In genomic region chr11:64271339-64272132, GRCh38 we compare ENCODE assay signal across 1 cellular context.
TF ChIP-seq lines count a peak whose summit lies in the region.

No MANE protein-coding gene starts in this region.

TF ChIP-seq in GM12878, 131 proteins besides CTCF, POLR2A, EP300 and RAD21 (continues in another document):
- TF ChIP-seq POLR2AphosphoS5 (IDR thresholded peaks at IDR 0.05; ENCODE audit: low read length) = peak; percentile 76
- no peak for TF ChIP-seq ATF3 (IDR thresholded peaks at IDR 0.05; ENCODE audit: borderline replicate concordance, extremely low read depth, low read depth, low read length)
- TF ChIP-seq NFYA (IDR thresholded peaks at IDR 0.05; ENCODE audit: borderline replicate concordance, low read depth, low read length) = no peak
- TF ChIP-seq SIN3A (IDR thresholded peaks at IDR 0.05; ENCODE audit: low read depth, low read length) = no peak
- peak; percentile 76 for TF ChIP-seq HCFC1 (IDR thresholded peaks at IDR 0.05; ENCODE audit: low read length)
- TF ChIP-seq PAX8 (IDR thresholded peaks at IDR 0.05) = no peak
- TF ChIP-seq ZZZ3 (IDR thresholded peaks at IDR 0.05; ENCODE audit: control insufficient read depth, insufficient read length, low read depth) = no peak
- no peak for TF ChIP-seq RFX5 (IDR thresholded peaks at IDR 0.05; ENCODE audit: low read depth, low read length)
- TF ChIP-seq, protein P1, sequence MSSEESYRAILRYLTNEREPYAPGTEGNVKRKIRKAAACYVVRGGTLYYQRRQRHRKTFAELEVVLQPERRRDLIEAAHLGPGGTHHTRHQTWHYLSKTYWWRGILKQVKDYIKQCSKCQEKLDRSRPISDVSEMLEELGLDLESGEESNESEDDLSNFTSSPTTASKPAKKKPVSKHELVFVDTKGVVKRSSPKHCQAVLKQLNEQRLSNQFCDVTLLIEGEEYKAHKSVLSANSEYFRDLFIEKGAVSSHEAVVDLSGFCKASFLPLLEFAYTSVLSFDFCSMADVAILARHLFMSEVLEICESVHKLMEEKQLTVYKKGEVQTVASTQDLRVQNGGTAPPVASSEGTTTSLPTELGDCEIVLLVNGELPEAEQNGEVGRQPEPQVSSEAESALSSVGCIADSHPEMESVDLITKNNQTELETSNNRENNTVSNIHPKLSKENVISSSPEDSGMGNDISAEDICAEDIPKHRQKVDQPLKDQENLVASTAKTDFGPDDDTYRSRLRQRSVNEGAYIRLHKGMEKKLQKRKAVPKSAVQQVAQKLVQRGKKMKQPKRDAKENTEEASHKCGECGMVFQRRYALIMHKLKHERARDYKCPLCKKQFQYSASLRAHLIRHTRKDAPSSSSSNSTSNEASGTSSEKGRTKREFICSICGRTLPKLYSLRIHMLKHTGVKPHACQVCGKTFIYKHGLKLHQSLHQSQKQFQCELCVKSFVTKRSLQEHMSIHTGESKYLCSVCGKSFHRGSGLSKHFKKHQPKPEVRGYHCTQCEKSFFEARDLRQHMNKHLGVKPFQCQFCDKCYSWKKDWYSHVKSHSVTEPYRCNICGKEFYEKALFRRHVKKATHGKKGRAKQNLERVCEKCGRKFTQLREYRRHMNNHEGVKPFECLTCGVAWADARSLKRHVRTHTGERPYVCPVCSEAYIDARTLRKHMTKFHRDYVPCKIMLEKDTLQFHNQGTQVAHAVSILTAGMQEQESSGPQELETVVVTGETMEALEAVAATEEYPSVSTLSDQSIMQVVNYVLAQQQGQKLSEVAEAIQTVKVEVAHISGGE (CRISPR knock-in tag; IDR thresholded peaks at IDR 0.05) = no peak
- TF ChIP-seq MLLT1 (IDR thresholded peaks at IDR 0.05) = no peak
- no peak for TF ChIP-seq CEBPB (IDR thresholded peaks at IDR 0.05; ENCODE audit: borderline replicate concordance in 1 of 2, low read depth in 2 of 2, low read length in 2 of 2)
- TF ChIP-seq ZNF384 (IDR thresholded peaks at IDR 0.05; ENCODE audit: borderline replicate concordance, low read depth, low read length) = no peak
- TF ChIP-seq MTA3 (IDR thresholded peaks at IDR 0.05; ENCODE audit: borderline replicate concordance, low read length) = no peak
- peak; percentile 40; the same call in 1 of the 2 replicates for TF ChIP-seq ZBTB40 (IDR thresholded peaks at IDR 0.05; ENCODE audit: borderline replicate concordance)
- TF ChIP-seq SMC3 (IDR thresholded peaks at IDR 0.05; ENCODE audit: borderline replicate concordance, low read length) = peak; percentile 23; the same call in 1 of the 2 replicates
- no peak for TF ChIP-seq REST (IDR thresholded peaks at IDR 0.05; ENCODE audit: low read depth, low read length)
- peak; percentile 7 to 14; a peak in 2 of 4 replicates for TF ChIP-seq IKZF2 (IDR thresholded peaks at IDR 0.05)
- TF ChIP-seq MEF2B (IDR thresholded peaks at IDR 0.05; ENCODE audit: partially characterized antibody, poor library complexity, severe bottlenecking) = peak; percentile 46
- TF ChIP-seq PAX5 (IDR thresholded peaks at IDR 0.05; ENCODE audit: borderline replicate concordance, low read depth, low read length) = no peak
- TF ChIP-seq IRF4 (IDR thresholded peaks at IDR 0.05; ENCODE audit: low read depth, low read length) = no peak
- peak; percentile 88 for TF ChIP-seq CREM (IDR thresholded peaks at IDR 0.05; ENCODE audit: low read depth)
- TF ChIP-seq, protein P2, sequence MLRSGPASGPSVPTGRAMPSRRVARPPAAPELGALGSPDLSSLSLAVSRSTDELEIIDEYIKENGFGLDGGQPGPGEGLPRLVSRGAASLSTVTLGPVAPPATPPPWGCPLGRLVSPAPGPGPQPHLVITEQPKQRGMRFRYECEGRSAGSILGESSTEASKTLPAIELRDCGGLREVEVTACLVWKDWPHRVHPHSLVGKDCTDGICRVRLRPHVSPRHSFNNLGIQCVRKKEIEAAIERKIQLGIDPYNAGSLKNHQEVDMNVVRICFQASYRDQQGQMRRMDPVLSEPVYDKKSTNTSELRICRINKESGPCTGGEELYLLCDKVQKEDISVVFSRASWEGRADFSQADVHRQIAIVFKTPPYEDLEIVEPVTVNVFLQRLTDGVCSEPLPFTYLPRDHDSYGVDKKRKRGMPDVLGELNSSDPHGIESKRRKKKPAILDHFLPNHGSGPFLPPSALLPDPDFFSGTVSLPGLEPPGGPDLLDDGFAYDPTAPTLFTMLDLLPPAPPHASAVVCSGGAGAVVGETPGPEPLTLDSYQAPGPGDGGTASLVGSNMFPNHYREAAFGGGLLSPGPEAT (IDR thresholded peaks at IDR 0.05; ENCODE audit: low read depth) = 0 out of 2 replicates have a peak, but pooled peaks have one; percentile 32
- peak; percentile 72 for TF ChIP-seq SIX5 (IDR thresholded peaks at IDR 0.05; ENCODE audit: low read depth, low read length, severe bottlenecking)
- no peak for TF ChIP-seq STAT3 (IDR thresholded peaks at IDR 0.05; ENCODE audit: low read depth, low read length)
- peak; percentile 64; the same call in 1 of the 2 replicates for TF ChIP-seq SMARCA5 (IDR thresholded peaks at IDR 0.05)
- TF ChIP-seq SMAD1 (IDR thresholded peaks at IDR 0.05; ENCODE audit: low read depth, partially characterized antibody) = no peak
- TF ChIP-seq NR2F1 (conservative IDR thresholded peaks at IDR 0.05) = no peak
- TF ChIP-seq CHD1 (IDR thresholded peaks at IDR 0.05; ENCODE audit: low read depth, low read length) = no peak
- peak; percentile 69; the same call in 1 of the 2 replicates for TF ChIP-seq ZNF207 (IDR thresholded peaks at IDR 0.05; ENCODE audit: borderline replicate concordance)
- no peak for TF ChIP-seq ZNF24 (IDR thresholded peaks at IDR 0.05)
- peak; percentile 72; the same call in 1 of the 2 replicates for TF ChIP-seq CREB1 (IDR thresholded peaks at IDR 0.05; ENCODE audit: low read depth)
- peak; percentile 23 to 51; a peak in 1 of 4 replicates for TF ChIP-seq BHLHE40 (IDR thresholded peaks at IDR 0.05; ENCODE audit: borderline replicate concordance in 1 of 2, low read depth in 2 of 2, low read length in 1 of 2)
- peak; percentile 73 for TF ChIP-seq YY1 (IDR thresholded peaks at IDR 0.05; ENCODE audit: low read depth, low read length)
- TF ChIP-seq FOS (IDR thresholded peaks at IDR 0.05; ENCODE audit: borderline replicate concordance, extremely low read depth, insufficient read length) = no peak
- 0 out of 2 replicates have a peak, but pooled peaks have one; percentile 32 for TF ChIP-seq RB1 (IDR thresholded peaks at IDR 0.05; ENCODE audit: borderline replicate concordance)
- 0 out of 2 replicates have a peak, but pooled peaks have one; percentile 8 for TF ChIP-seq SPI1 (IDR thresholded peaks at IDR 0.05; ENCODE audit: borderline replicate concordance, insufficient read depth, low read depth, low read length)
- TF ChIP-seq, protein P3, sequence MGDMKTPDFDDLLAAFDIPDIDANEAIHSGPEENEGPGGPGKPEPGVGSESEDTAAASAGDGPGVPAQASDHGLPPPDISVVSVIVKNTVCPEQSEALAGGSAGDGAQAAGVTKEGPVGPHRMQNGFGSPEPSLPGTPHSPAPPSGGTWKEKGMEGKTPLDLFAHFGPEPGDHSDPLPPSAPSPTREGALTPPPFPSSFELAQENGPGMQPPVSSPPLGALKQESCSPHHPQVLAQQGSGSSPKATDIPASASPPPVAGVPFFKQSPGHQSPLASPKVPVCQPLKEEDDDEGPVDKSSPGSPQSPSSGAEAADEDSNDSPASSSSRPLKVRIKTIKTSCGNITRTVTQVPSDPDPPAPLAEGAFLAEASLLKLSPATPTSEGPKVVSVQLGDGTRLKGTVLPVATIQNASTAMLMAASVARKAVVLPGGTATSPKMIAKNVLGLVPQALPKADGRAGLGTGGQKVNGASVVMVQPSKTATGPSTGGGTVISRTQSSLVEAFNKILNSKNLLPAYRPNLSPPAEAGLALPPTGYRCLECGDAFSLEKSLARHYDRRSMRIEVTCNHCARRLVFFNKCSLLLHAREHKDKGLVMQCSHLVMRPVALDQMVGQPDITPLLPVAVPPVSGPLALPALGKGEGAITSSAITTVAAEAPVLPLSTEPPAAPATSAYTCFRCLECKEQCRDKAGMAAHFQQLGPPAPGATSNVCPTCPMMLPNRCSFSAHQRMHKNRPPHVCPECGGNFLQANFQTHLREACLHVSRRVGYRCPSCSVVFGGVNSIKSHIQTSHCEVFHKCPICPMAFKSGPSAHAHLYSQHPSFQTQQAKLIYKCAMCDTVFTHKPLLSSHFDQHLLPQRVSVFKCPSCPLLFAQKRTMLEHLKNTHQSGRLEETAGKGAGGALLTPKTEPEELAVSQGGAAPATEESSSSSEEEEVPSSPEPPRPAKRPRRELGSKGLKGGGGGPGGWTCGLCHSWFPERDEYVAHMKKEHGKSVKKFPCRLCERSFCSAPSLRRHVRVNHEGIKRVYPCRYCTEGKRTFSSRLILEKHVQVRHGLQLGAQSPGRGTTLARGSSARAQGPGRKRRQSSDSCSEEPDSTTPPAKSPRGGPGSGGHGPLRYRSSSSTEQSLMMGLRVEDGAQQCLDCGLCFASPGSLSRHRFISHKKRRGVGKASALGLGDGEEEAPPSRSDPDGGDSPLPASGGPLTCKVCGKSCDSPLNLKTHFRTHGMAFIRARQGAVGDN (IDR thresholded peaks at IDR 0.05) = no peak
